Comparison of ENCODE assay signal across 12 cellular contexts in genomic region chr6:41426438-41426851, GRCh38.
DNase-seq lines count a peak whose midpoint lies in the region; ATAC-seq lines count a peak whose summit lies in the region.
"Had no signal": no experiment of that assay in that cellular context is flagged by ENCODE, and none has a peak within 500 bp of the region (broad histone marks: within the 10 kb centered on the region; RNA-seq: fewer than 3 reads in every experiment).

No MANE protein-coding gene starts in this region.

- no peaks in the 10 kb centered on the region for H3K4me1 ChIP-seq in Karpas-422 (ENCODE audit: low read length)

- H2AFZ ChIP-seq in Karpas-422 (ENCODE audit: low read length), result no peak overlapping the region

- peaks cover 2% of the 10 kb centered on the region for H3K4me1 Mint-ChIP-seq in activated CD8-positive, alpha-beta memory T cell treated with anti-CD3 and anti-CD28 coated beads, Interleukin-2, amount 10 ng/mL, durations not matched to agents 7 days and 5 days
- H3K4me1 Mint-ChIP-seq in effector memory CD8-positive, alpha-beta T cell (ENCODE audit: low read depth in 2 of 2), result peaks cover 6 to 10% of the 10 kb centered on the region in 2 donors
- H3K4me1 Mint-ChIP-seq in stimulated activated effector memory CD8-positive, alpha-beta T cell treated with anti-CD3 and anti-CD28 coated beads, Interleukin-12 subunit alpha, Interleukin-12 subunit beta, amount 100 ng/mL, for 72 hours, result peaks cover 19% of the 10 kb centered on the region

- H3K9me3 Mint-ChIP-seq in activated CD8-positive, alpha-beta memory T cell treated with anti-CD3 and anti-CD28 coated beads, Interleukin-2, amount 10 ng/mL, durations not matched to agents 7 days and 5 days (ENCODE audit: low read depth), result no peaks in the 10 kb centered on the region
- no peaks in the 10 kb centered on the region for H3K9me3 Mint-ChIP-seq in effector memory CD8-positive, alpha-beta T cell
- no peaks in the 10 kb centered on the region for H3K9me3 Mint-ChIP-seq in stimulated activated effector memory CD8-positive, alpha-beta T cell treated with anti-CD3 and anti-CD28 coated beads, Interleukin-12 subunit alpha, Interleukin-12 subunit beta, amount 100 ng/mL, for 72 hours
- H3K9me3 Mint-ChIP-seq: activated CD4-positive, alpha-beta memory T cell treated with anti-CD3 and anti-CD28 coated beads, Interleukin-2, amount 10 ng/mL, durations not matched to agents 7 days and 5 days had no signal

- no peaks in the 10 kb centered on the region for H3K27me3 ChIP-seq in Karpas-422 (ENCODE audit: low read length)

- no peaks in the 10 kb centered on the region for H3K36me3 ChIP-seq in Karpas-422 (ENCODE audit: insufficient read depth, low read length)

- peaks cover 43% of the 10 kb centered on the region for H3K27me3 Mint-ChIP-seq in activated CD8-positive, alpha-beta memory T cell treated with anti-CD3 and anti-CD28 coated beads, Interleukin-2, amount 10 ng/mL, durations not matched to agents 7 days and 5 days
- H3K27me3 Mint-ChIP-seq in effector memory CD8-positive, alpha-beta T cell, result peaks cover 31 to 43% of the 10 kb centered on the region in 2 donors

- no peaks in the 10 kb centered on the region for H3K9me3 ChIP-seq in Karpas-422 (ENCODE audit: low read length)

- CTCF ChIA-PET in activated CD8-positive, alpha-beta memory T cell treated with anti-CD3 and anti-CD28 coated beads, Interleukin-2, amount 10 ng/mL, durations not matched to agents 7 days and 5 days (lab: Charles Lee), result interaction anchor here (1.6 to 3.1 kb wide), 5 partner anchors 12 to 255 kb away, joined by 4 to 28 read pairs (median 11); no protein-coding TSS in a partner anchor

- no peaks in the 10 kb centered on the region for H4K20me1 ChIP-seq in Karpas-422 (ENCODE audit: insufficient read depth, low read depth, low read length)

- H3K4me3 ChIP-seq in Karpas-422 (ENCODE audit: low read length), result no peak overlapping the region

- H3K4me3 Mint-ChIP-seq in activated CD8-positive, alpha-beta memory T cell treated with anti-CD3 and anti-CD28 coated beads, Interleukin-2, amount 10 ng/mL, durations not matched to agents 7 days and 5 days, result no peak overlapping the region
- no peak overlapping the region for H3K4me3 Mint-ChIP-seq in effector memory CD8-positive, alpha-beta T cell
- H3K4me3 Mint-ChIP-seq in stimulated activated effector memory CD8-positive, alpha-beta T cell treated with anti-CD3 and anti-CD28 coated beads, Interleukin-12 subunit alpha, Interleukin-12 subunit beta, amount 100 ng/mL, for 72 hours, result no peak overlapping the region
- H3K4me3 Mint-ChIP-seq: activated CD4-positive, alpha-beta memory T cell treated with anti-CD3 and anti-CD28 coated beads, Interleukin-2, amount 10 ng/mL, durations not matched to agents 7 days and 5 days had no signal

- peak; percentile 63 for DNase-seq in activated CD8-positive, alpha-beta memory T cell treated with anti-CD3 and anti-CD28 coated beads for 24 hours
- no peak for DNase-seq in activated CD8-positive, alpha-beta memory T cell treated with anti-CD3 and anti-CD28 coated beads, Interleukin-2, amount 10 ng/mL, durations not matched to agents 7 days and 5 days
- DNase-seq in Karpas-422 (peak; percentile 63), NCI-H2029 treated with DMSO at 0.1 percent for 48 hours (lab: John Stamatoyannopoulos, UW) (no peak), NCI-H345 (lab: John Stamatoyannopoulos, UW) (no peak)
- DNase-seq in effector memory CD8-positive, alpha-beta T cell, result no peak
- no peak for DNase-seq in stimulated activated effector memory CD8-positive, alpha-beta T cell treated with anti-CD3 and anti-CD28 coated beads, Interleukin-12 subunit alpha, Interleukin-12 subunit beta, amount 100 ng/mL, for 72 hours (ENCODE audit: low spot score in 2 of 2)
- DNase-seq: activated CD4-positive, alpha-beta memory T cell treated with anti-CD3 and anti-CD28 coated beads, Interleukin-2, amount 10 ng/mL, durations not matched to agents 7 days and 5 days; aorta; NCI-H774; SW 1271 had no signal

- H3K9ac ChIP-seq in Karpas-422 (ENCODE audit: low read length), result no peak overlapping the region

- no peaks in the 10 kb centered on the region for H3K9me2 ChIP-seq in Karpas-422 (replicated peaks; ENCODE audit: insufficient read depth, low read length)

- H3K79me2 ChIP-seq in Karpas-422 (ENCODE audit: low read length), result no peaks in the 10 kb centered on the region

- ATAC-seq in activated CD8-positive, alpha-beta memory T cell treated with anti-CD3 and anti-CD28 coated beads, Interleukin-2, amount 10 ng/mL, durations not matched to agents 7 days and 5 days, result no peak
- ATAC-seq in effector memory CD8-positive, alpha-beta T cell (replicated peaks), result peak; percentile 39
- peak; percentile 37 for ATAC-seq in stimulated activated effector memory CD8-positive, alpha-beta T cell treated with anti-CD3 and anti-CD28 coated beads, Interleukin-12 subunit alpha, Interleukin-12 subunit beta, amount 100 ng/mL, for 72 hours
- no peak for ATAC-seq in GM21515 (IDR thresholded peaks at IDR 0.05; ENCODE audit: unreplicated experiment)

- H3K27ac ChIP-seq in Karpas-422 (ENCODE audit: low read length), result no peak overlapping the region

- H3K4me2 ChIP-seq in Karpas-422 (ENCODE audit: low read depth, low read length, poor library complexity, severe bottlenecking), result no peak overlapping the region

- no peak overlapping the region for H3K27ac Mint-ChIP-seq in activated CD8-positive, alpha-beta memory T cell treated with anti-CD3 and anti-CD28 coated beads, Interleukin-2, amount 10 ng/mL, durations not matched to agents 7 days and 5 days
- H3K27ac Mint-ChIP-seq in effector memory CD8-positive, alpha-beta T cell, result no peak overlapping the region
- no peak overlapping the region for H3K27ac Mint-ChIP-seq in stimulated activated effector memory CD8-positive, alpha-beta T cell treated with anti-CD3 and anti-CD28 coated beads, Interleukin-12 subunit alpha, Interleukin-12 subunit beta, amount 100 ng/mL, for 72 hours
- H3K27ac Mint-ChIP-seq: activated CD4-positive, alpha-beta memory T cell treated with anti-CD3 and anti-CD28 coated beads, Interleukin-2, amount 10 ng/mL, durations not matched to agents 7 days and 5 days had no signal

- no peaks in the 10 kb centered on the region for H3K36me3 Mint-ChIP-seq in activated CD8-positive, alpha-beta memory T cell treated with anti-CD3 and anti-CD28 coated beads, Interleukin-2, amount 10 ng/mL, durations not matched to agents 7 days and 5 days
- peaks cover 3% of the 10 kb centered on the region for H3K36me3 Mint-ChIP-seq in effector memory CD8-positive, alpha-beta T cell (ENCODE audit: insufficient read depth)
- no peaks in the 10 kb centered on the region for H3K36me3 Mint-ChIP-seq in stimulated activated effector memory CD8-positive, alpha-beta T cell treated with anti-CD3 and anti-CD28 coated beads, Interleukin-12 subunit alpha, Interleukin-12 subunit beta, amount 100 ng/mL, for 72 hours

Comparison
In these comparisons a context has a peak if more than half of its experiments do, and no peak if none do; other contexts are left out.
1. DNase-seq: peak in activated CD8-positive, alpha-beta memory T cell treated with anti-CD3 and anti-CD28 coated beads for 24 hours (single experiment) and Karpas-422 (single experiment); none in activated CD8-positive, alpha-beta memory T cell treated with anti-CD3 and anti-CD28 coated beads, Interleukin-2, amount 10 ng/mL, durations not matched to agents 7 days and 5 days (single experiment), effector memory CD8-positive, alpha-beta T cell (0 of 3), stimulated activated effector memory CD8-positive, alpha-beta T cell treated with anti-CD3 and anti-CD28 coated beads, Interleukin-12 subunit alpha, Interleukin-12 subunit beta, amount 100 ng/mL, for 72 hours (0 of 2), NCI-H2029 treated with DMSO at 0.1 percent for 48 hours (single experiment) and NCI-H345 (single experiment).
2. ATAC-seq: peak in effector memory CD8-positive, alpha-beta T cell (single experiment) and stimulated activated effector memory CD8-positive, alpha-beta T cell treated with anti-CD3 and anti-CD28 coated beads, Interleukin-12 subunit alpha, Interleukin-12 subunit beta, amount 100 ng/mL, for 72 hours (single experiment); none in activated CD8-positive, alpha-beta memory T cell treated with anti-CD3 and anti-CD28 coated beads, Interleukin-2, amount 10 ng/mL, durations not matched to agents 7 days and 5 days (single experiment) and GM21515 (single experiment).